21 cellular contexts compared by ENCODE assay signal in genomic region chr5:122703214-122703613, GRCh38.
DNase-seq lines count a peak whose midpoint lies in the region; ATAC-seq and TF ChIP-seq lines count a peak whose summit lies in the region.
"Had no signal": no experiment of that assay in that cellular context is flagged by ENCODE, and none has a peak within 500 bp of the region (broad histone marks: within the 10 kb centered on the region; RNA-seq: fewer than 3 reads in every experiment).

No MANE protein-coding gene starts in this region.

- TF ChIP-seq CTCF in natural killer cell (IDR thresholded peaks at IDR 0.05): no peak

- peak overlapping the region in 1 of 2 donors; percentile 25 for H3K27ac Mint-ChIP-seq in natural killer cell treated with Interleukin-12 subunit alpha and Interleukin-12 subunit beta and Interleukin-15 and Interleukin-18, amount 100 ng/mL, for 72 hours
- H3K27ac Mint-ChIP-seq in natural killer cell: no peak overlapping the region
- H3K27ac Mint-ChIP-seq in activated T-helper 17 cell treated with anti-CD3 and anti-CD28 coated beads, Interleukin-2, amount 50 U/mL, for 72 hours: no peak overlapping the region
- H3K27ac Mint-ChIP-seq in stimulated activated naive B cell treated with anti-CD40 and anti-IgM and Interleukin-4, amounts not matched to agents 10 μg/mL and 1 μg/mL and 100 μg/mL, for 72 hours: peak overlapping the region; percentile 95
- H3K27ac Mint-ChIP-seq: GM23338 had no signal

- ATAC-seq in natural killer cell treated with Interleukin-12 subunit alpha and Interleukin-12 subunit beta and Interleukin-15 and Interleukin-18, amount 100 ng/mL, for 72 hours: no peak
- ATAC-seq in natural killer cell: no peak
- peak; percentile 43 for ATAC-seq in activated T-helper 17 cell treated with anti-CD3 and anti-CD28 coated beads, Interleukin-2, amount 50 U/mL, for 72 hours (replicated peaks)
- ATAC-seq in left lobe of liver: peak; percentile 27
- no peak for ATAC-seq in stimulated activated naive B cell treated with anti-CD40 and anti-IgM and Interleukin-4, amounts not matched to agents 10 μg/mL and 1 μg/mL and 100 μg/mL, for 72 hours (replicated peaks)
- ATAC-seq: GM23338 had no signal

- no peaks in the 10 kb centered on the region for H3K9me3 Mint-ChIP-seq in natural killer cell treated with Interleukin-12 subunit alpha and Interleukin-12 subunit beta and Interleukin-15 and Interleukin-18, amount 100 ng/mL, for 72 hours
- H3K9me3 Mint-ChIP-seq in natural killer cell: no peaks in the 10 kb centered on the region
- no peaks in the 10 kb centered on the region for H3K9me3 Mint-ChIP-seq in activated T-helper 17 cell treated with anti-CD3 and anti-CD28 coated beads, Interleukin-2, amount 50 U/mL, for 72 hours
- H3K9me3 Mint-ChIP-seq in stimulated activated naive B cell treated with anti-CD40 and anti-IgM and Interleukin-4, amounts not matched to agents 10 μg/mL and 1 μg/mL and 100 μg/mL, for 72 hours: no peaks in the 10 kb centered on the region
- H3K9me3 Mint-ChIP-seq: GM23338 had no signal

- peaks cover 0 to 6% of the 10 kb centered on the region in 2 donors for H3K4me1 Mint-ChIP-seq in natural killer cell treated with Interleukin-12 subunit alpha and Interleukin-12 subunit beta and Interleukin-15 and Interleukin-18, amount 100 ng/mL, for 72 hours (ENCODE audit: low read depth in 2 of 2)
- H3K4me1 Mint-ChIP-seq in natural killer cell: no peaks in the 10 kb centered on the region
- H3K4me1 Mint-ChIP-seq in activated T-helper 17 cell treated with anti-CD3 and anti-CD28 coated beads, Interleukin-2, amount 50 U/mL, for 72 hours: no peaks in the 10 kb centered on the region
- H3K4me1 Mint-ChIP-seq in stimulated activated naive B cell treated with anti-CD40 and anti-IgM and Interleukin-4, amounts not matched to agents 10 μg/mL and 1 μg/mL and 100 μg/mL, for 72 hours: peaks cover 42 to 68% of the 10 kb centered on the region in 2 donors
- H3K4me1 Mint-ChIP-seq: CD4-positive, CD25-positive, alpha-beta regulatory T cell; GM23338 had no signal

- DNase-seq in natural killer cell treated with Interleukin-12 subunit alpha and Interleukin-12 subunit beta and Interleukin-15 and Interleukin-18, amount 100 ng/mL, for 72 hours (ENCODE audit: low spot score): no peak
- DNase-seq in natural killer cell (no peak), left lobe of liver (ENCODE audit: low spot score) (no peak), amygdala (lab: John Stamatoyannopoulos, UW) (no peak), NCI-H146 treated with DMSO at 0.1 percent for 48 hours (lab: John Stamatoyannopoulos, UW; ENCODE audit: unreplicated experiment) (no peak)
- no peak for DNase-seq in stimulated activated naive B cell treated with anti-CD40 and anti-IgM and Interleukin-4, amounts not matched to agents 10 μg/mL and 1 μg/mL and 100 μg/mL, for 72 hours
- DNase-seq in activated effector memory CD4-positive, alpha-beta T cell treated with anti-CD3 and anti-CD28 coated beads, Interleukin-2, amount 50 U/mL, for 16 hours: no peak
- DNase-seq: AML-193; CD4-positive, CD25-positive, alpha-beta regulatory T cell; EL; IMR-90; NCI-H1105 treated with DMSO at 0.1 percent for 48 hours; NCI-H1694; NCI-H2081; NCI-H2171; NCI-H345; NCI-H524; NCI-H82; Right ventricle myocardium superior had no signal

- H3K36me3 Mint-ChIP-seq in natural killer cell treated with Interleukin-12 subunit alpha and Interleukin-12 subunit beta and Interleukin-15 and Interleukin-18, amount 100 ng/mL, for 72 hours: no peaks in the 10 kb centered on the region
- H3K36me3 Mint-ChIP-seq in natural killer cell: no peaks in the 10 kb centered on the region
- H3K36me3 Mint-ChIP-seq in activated T-helper 17 cell treated with anti-CD3 and anti-CD28 coated beads, Interleukin-2, amount 50 U/mL, for 72 hours (ENCODE audit: low read depth): no peaks in the 10 kb centered on the region
- H3K36me3 Mint-ChIP-seq in stimulated activated naive B cell treated with anti-CD40 and anti-IgM and Interleukin-4, amounts not matched to agents 10 μg/mL and 1 μg/mL and 100 μg/mL, for 72 hours: no peaks in the 10 kb centered on the region
- H3K36me3 Mint-ChIP-seq: CD4-positive, CD25-positive, alpha-beta regulatory T cell had no signal

- intact Hi-C loops in natural killer cell (cut with micrococcal nuclease): no loop called here

- peaks cover 3 to 6% of the 10 kb centered on the region in 2 donors for H3K27me3 Mint-ChIP-seq in natural killer cell treated with Interleukin-12 subunit alpha and Interleukin-12 subunit beta and Interleukin-15 and Interleukin-18, amount 100 ng/mL, for 72 hours
- H3K27me3 Mint-ChIP-seq in natural killer cell (ENCODE audit: low read depth in 2 of 2): peaks cover 0 to 2% of the 10 kb centered on the region in 2 donors
- H3K27me3 Mint-ChIP-seq in activated T-helper 17 cell treated with anti-CD3 and anti-CD28 coated beads, Interleukin-2, amount 50 U/mL, for 72 hours: peaks cover 15% of the 10 kb centered on the region
- H3K27me3 Mint-ChIP-seq in stimulated activated naive B cell treated with anti-CD40 and anti-IgM and Interleukin-4, amounts not matched to agents 10 μg/mL and 1 μg/mL and 100 μg/mL, for 72 hours: no peaks in the 10 kb centered on the region

- H3K4me3 Mint-ChIP-seq in natural killer cell treated with Interleukin-12 subunit alpha and Interleukin-12 subunit beta and Interleukin-15 and Interleukin-18, amount 100 ng/mL, for 72 hours: peak overlapping the region; percentile 45
- no peak overlapping the region for H3K4me3 Mint-ChIP-seq in natural killer cell
- no peak overlapping the region for H3K4me3 Mint-ChIP-seq in activated T-helper 17 cell treated with anti-CD3 and anti-CD28 coated beads, Interleukin-2, amount 50 U/mL, for 72 hours
- no peak overlapping the region for H3K4me3 Mint-ChIP-seq in stimulated activated naive B cell treated with anti-CD40 and anti-IgM and Interleukin-4, amounts not matched to agents 10 μg/mL and 1 μg/mL and 100 μg/mL, for 72 hours
- H3K4me3 Mint-ChIP-seq: CD4-positive, CD25-positive, alpha-beta regulatory T cell; GM23338 had no signal

Comparison
In these comparisons a context has a peak if more than half of its experiments do, and no peak if none do; other contexts are left out.
1. ATAC-seq: peak in activated T-helper 17 cell treated with anti-CD3 and anti-CD28 coated beads, Interleukin-2, amount 50 U/mL, for 72 hours (single experiment) and left lobe of liver (single experiment); none in natural killer cell treated with Interleukin-12 subunit alpha and Interleukin-12 subunit beta and Interleukin-15 and Interleukin-18, amount 100 ng/mL, for 72 hours (0 of 2), natural killer cell (0 of 3) and stimulated activated naive B cell treated with anti-CD40 and anti-IgM and Interleukin-4, amounts not matched to agents 10 μg/mL and 1 μg/mL and 100 μg/mL, for 72 hours (0 of 2).